ENCODE assay signal across 15 cellular contexts in genomic region chr1:21304488-21304887, GRCh38. TPM values are rescaled to one million over a fixed set of nuclear protein-coding genes. Genes with fewer than 3 reads are reported as not detected.
A peak's percentile ranks its signal among the peaks of the same experiment; 100 is the strongest.
DNase-seq lines count a peak whose midpoint lies in the region; ATAC-seq, FAIRE-seq and TF ChIP-seq lines count a peak whose summit lies in the region.
"Had no signal": no experiment of that assay in that cellular context is flagged by ENCODE, and none has a peak within 500 bp of the region (broad histone marks: within the 10 kb centered on the region; RNA-seq: fewer than 3 reads in every experiment).

No MANE protein-coding gene starts in this region.

- TF ChIP-seq POLR2A in K562 (conservative IDR thresholded peaks at IDR 0.05) (no peak), sigmoid colon (IDR thresholded peaks at IDR 0.05) (no peak)

- ATAC-seq in K562 (no peak), HG03196 (IDR thresholded peaks at IDR 0.05; ENCODE audit: unreplicated experiment) (no peak), HG03045 (IDR thresholded peaks at IDR 0.05; ENCODE audit: unreplicated experiment) (no peak), Right ventricle myocardium inferior (no peak)
- ATAC-seq: GM12878; GM23338; Panc1; stimulated activated naive CD8-positive, alpha-beta T cell treated with anti-CD3 and anti-CD28 coated beads, Interleukin-15, amount 100 ng/mL, for 72 hours had no signal

- in situ Hi-C loops in K562 (cut with MboI) = no loop called here

- H3K27ac ChIP-seq in HEK293 (ENCODE audit: extremely low read depth, low read depth, low read length) (no peak overlapping the region), K562 (ENCODE audit: extremely low read depth, low read depth, low read length) (no peak overlapping the region), sigmoid colon (peak overlapping the region in 3 of 4 donors; percentile 86 to 96 (median 96))

- no peaks in the 10 kb centered on the region for H3K27me3 ChIP-seq in K562 (ENCODE audit: control insufficient read depth in 2 of 2, insufficient read depth in 2 of 2, low read length in 2 of 2)
- no peaks in the 10 kb centered on the region for H3K27me3 ChIP-seq in sigmoid colon
- H3K27me3 ChIP-seq: cardiac muscle cell had no signal

- intact Hi-C loops in K562 (cut with micrococcal nuclease) = no loop called here
- intact Hi-C loops in sigmoid colon (cut with DNase I) = no loop called here
- intact Hi-C loops in Right ventricle myocardium inferior (cut with DNase I) = no loop called here

- no peak overlapping the region for H3K4me2 ChIP-seq in K562 (ENCODE audit: insufficient read depth, low read length)
- H3K4me2 ChIP-seq: GM23338 had no signal

- H3K4me3 ChIP-seq in HEK293 (ENCODE audit: low read depth, low read length) (no peak overlapping the region), K562 (no peak overlapping the region), sigmoid colon (no peak overlapping the region)
- H3K4me3 ChIP-seq: cardiac muscle cell, GM12878, GM23338 had no signal

- peaks cover 21% of the 10 kb centered on the region for H3K4me1 ChIP-seq in HEK293 (ENCODE audit: control insufficient read depth, insufficient read depth, low read length)
- peaks cover 12 to 28% of the 10 kb centered on the region in 2 experiments; a peak in 4 of 5 replicates for H3K4me1 ChIP-seq in K562 (replicated peaks in 1 of 2; ENCODE audit: control insufficient read depth in 2 of 2, insufficient read depth in 2 of 2, low read length in 2 of 2)
- H3K4me1 ChIP-seq in sigmoid colon = peaks cover 0 to 84% (median 75%) of the 10 kb centered on the region in 4 donors

- no peaks in the 10 kb centered on the region for H3K9me3 ChIP-seq in HEK293 (ENCODE audit: control insufficient read depth, insufficient read depth, low read depth, low read length)
- no peaks in the 10 kb centered on the region for H3K9me3 ChIP-seq in K562 (replicated peaks; ENCODE audit: control insufficient read depth, insufficient read depth, low read depth, low read length)
- H3K9me3 ChIP-seq in sigmoid colon = no peaks in the 10 kb centered on the region

- no peak overlapping the region for H3K9ac ChIP-seq in K562 (ENCODE audit: insufficient read depth in 1 of 2, low read depth in 2 of 2, low read length in 2 of 2)

- no peaks in the 10 kb centered on the region for H3K79me2 ChIP-seq in K562 (ENCODE audit: control insufficient read depth, insufficient read depth, low read length)

- POLR2A ChIA-PET in HEK293 (lab: Yijun Ruan, JAX) = no interaction called here
- POLR2A ChIA-PET in K562 (lab: Yijun Ruan, JAX) = no interaction called here

- peak; percentile 52 for FAIRE-seq in K562 (lab: Jason Lieb, UNC)
- FAIRE-seq: GM12878 had no signal

- TF ChIP-seq EP300 in K562 (IDR thresholded peaks at IDR 0.05; ENCODE audit: low read length) (no peak), sigmoid colon (IDR thresholded peaks at IDR 0.05) (no peak)

- H4K20me1 ChIP-seq in K562 (replicated peaks; ENCODE audit: control insufficient read depth, insufficient read depth, low read length) = peaks cover 46% of the 10 kb centered on the region

- CTCF ChIA-PET in HEK293 (lab: Yijun Ruan, JAX) = interaction anchor here (0.9 kb wide), 1 partner anchor 34 kb away, joined by 3 read pairs; no protein-coding TSS in a partner anchor
- CTCF ChIA-PET in K562 (lab: Yijun Ruan, JAX; ENCODE audit: low intra/inter-chr PET ratio) = interaction anchor here (1.0 kb wide), 1 partner anchor 64 kb away, joined by 4 read pairs; no protein-coding TSS in a partner anchor

- no peak for TF ChIP-seq CTCF in HEK293 (tag by site-specific recombination; IDR thresholded peaks at IDR 0.05)
- no peak for TF ChIP-seq CTCF in K562 (IDR thresholded peaks at IDR 0.05 in 2 of 3, conservative IDR thresholded peaks at IDR 0.05 in 1 of 3; ENCODE audit: insufficient read depth in 2 of 3, low read depth in 1 of 3, low read length in 3 of 3)
- no peak for TF ChIP-seq CTCF in sigmoid colon (IDR thresholded peaks at IDR 0.05)

- no peak for TF ChIP-seq RAD21 in K562 (CRISPR knock-in tag; conservative IDR thresholded peaks at IDR 0.05 in 1 of 2, IDR thresholded peaks at IDR 0.05 in 1 of 2)

- 60% methylated on average over 2 of the region's 2 CpGs for WGBS in K562 (ENCODE audit: insufficient coverage, low coverage, missing lambda C conversion rate)
- WGBS in sigmoid colon, 2 donors = 77 to 90% methylated on average over 2 of the region's 2 CpGs

- DNase-seq in NCI-H1694 treated with DMSO at 0.1 percent for 48 hours (lab: John Stamatoyannopoulos, UW) (peak; percentile 30), K562 (ENCODE audit: extremely low read depth in 1 of 4, low spot score in 3 of 4) (no peak), sigmoid colon (no peak), Right ventricle myocardium inferior (ENCODE audit: missing footprints) (no peak)
- DNase-seq: activated CD8-positive, alpha-beta memory T cell treated with anti-CD3 and anti-CD28 coated beads, Interleukin-2, amount 50 U/mL, for 48 hours; effector CD8-positive, alpha-beta T cell; NCI-H1930; stimulated activated naive CD8-positive, alpha-beta T cell treated with anti-CD3 and anti-CD28 coated beads, Interleukin-15, amount 100 ng/mL, for 72 hours had no signal

- no peaks in the 10 kb centered on the region for H3K9me1 ChIP-seq in K562 (ENCODE audit: control insufficient read depth, insufficient read depth, low read length)

- no TSS peak for BruUV-seq in K562 (replicated peaks; lab: Mats Ljungman, UMichigan)

- H3K36me3 ChIP-seq in HEK293 (ENCODE audit: control insufficient read depth in 2 of 2, insufficient read depth in 1 of 2, low read length in 2 of 2) (no peaks in the 10 kb centered on the region), K562 (ENCODE audit: control insufficient read depth, insufficient read depth, low read length) (no peaks in the 10 kb centered on the region), sigmoid colon (no peaks in the 10 kb centered on the region)
- H3K36me3 ChIP-seq: cardiac muscle cell had no signal

- H2AFZ ChIP-seq in K562 (ENCODE audit: low read depth, low read length) = no peak overlapping the region
- H2AFZ ChIP-seq: GM23338 had no signal

TF ChIP-seq in HEK293, 187 proteins besides CTCF, POLR2A, EP300 and RAD21:
- peak; percentile 47; the same call in 1 of the 2 replicates for TF ChIP-seq PRDM1 (tag by site-specific recombination; IDR thresholded peaks at IDR 0.05)
- no peak for TF ChIP-seq ZNF558 (tag by site-specific recombination; IDR thresholded peaks at IDR 0.05)

TF ChIP-seq in K562, 482 proteins besides CTCF, POLR2A, EP300 and RAD21:
- no peak for TF ChIP-seq ADNP (tag; IDR thresholded peaks at IDR 0.05)

RNA-seq across cellular contexts. Expression of gene ECE1, which starts 14.2 kb away (rescaled TPM):
- 46.9 and 72.4 TPM in 2 replicates for total RNA-seq in K562 (2011; cell fraction: chromatin; rRNA removed; ENCODE audit: low replicate concordance)
- total RNA-seq in K562 (2011; cell fraction: nucleolus; rRNA removed) = 41.5 and 47.5 TPM in 2 replicates
- total RNA-seq in K562 (2011; cell fraction: nucleoplasm; rRNA removed) = 38.9 and 42.0 TPM in 2 replicates
- total RNA-seq in K562 (2014; rRNA removed) = 18.8 and 21.3 TPM in 2 replicates
- 11.0 and 14.5 TPM in 2 replicates for total RNA-seq in K562 (2014; rRNA removed; fragmentation: Illumina TruSeq; extraction: Trizol)
- 5.3 and 6.9 TPM in 2 replicates for total RNA-seq in K562 (2015; rRNA removed; fragmentation: Illumina TruSeq; extraction: Trizol)
- 31.6 and 34.8 TPM in 2 replicates for total RNA-seq in K562 (2021)
- polyA plus RNA-seq in K562 (2011; rRNA removed) = 10.3 and 26.8 TPM in 2 replicates
- polyA plus RNA-seq in K562 (2011; cell fraction: cytosol; rRNA removed) = 5.5 and 9.8 TPM in 2 replicates
- polyA plus RNA-seq in K562 (2011; cell fraction: nucleus; rRNA removed) = 12.7 and 17.7 TPM in 2 replicates
- 20.2 and 46.9 TPM in 2 replicates for polyA plus RNA-seq in K562 (2012)
- polyA plus RNA-seq in K562 (2014; fragmentation: Illumina TruSeq; extraction: Trizol) = 29.7 and 30.8 TPM in 2 replicates
- polyA plus RNA-seq in K562 (2014; fragmentation: Nextera tagmentation; extraction: Ambion mirVana) = under 1 TPM; 0.56 to 0.61 TPM
- polyA plus RNA-seq in K562 (2014; rRNA removed) = 10.1 and 12.1 TPM in 2 replicates
- polyA minus RNA-seq in K562 (2011; rRNA and poly(A)+ RNA removed) = 9.1 and 14.0 TPM in 2 replicates
- polyA minus RNA-seq in K562 (2011; cell fraction: cytosol; rRNA and poly(A)+ RNA removed) = 9.9 and 13.4 TPM in 2 replicates
- polyA minus RNA-seq in K562 (2011; cell fraction: nucleus; rRNA and poly(A)+ RNA removed) = 9.1 and 11.0 TPM in 2 replicates
- 100 to 1,000 TPM in 1 of 4 donors, 10 to 100 TPM in 3; 62.9 to 112 (median 80.8) TPM for total RNA-seq in sigmoid colon
- polyA plus RNA-seq in sigmoid colon = 10 to 100 TPM; 10.2 to 73.8 (median 13.6) TPM
- total RNA-seq in Right ventricle myocardium inferior = 49.3 TPM

Comparison
In these comparisons a context has a peak if more than half of its experiments do, and no peak if none do; other contexts are left out.
1. H3K27ac ChIP-seq: peak in sigmoid colon (3 of 4); none in HEK293 (single experiment) and K562 (single experiment).